Comparison of ENCODE assay signal across 15 cellular contexts in genomic region chr16:11020792-11021440, GRCh38.
DNase-seq lines count a peak whose midpoint lies in the region; ATAC-seq and TF ChIP-seq lines count a peak whose summit lies in the region.
"Had no signal": no experiment of that assay in that cellular context is flagged by ENCODE, and none has a peak within 500 bp of the region (broad histone marks: within the 10 kb centered on the region; RNA-seq: fewer than 3 reads in every experiment).

No MANE protein-coding gene starts in this region.

- DNase-seq in DMS 273 (lab: John Stamatoyannopoulos, UW; ENCODE audit: unreplicated experiment) (peak; percentile 17), DMS 273 treated with DMSO at 0.1 percent for 48 hours (lab: John Stamatoyannopoulos, UW) (no peak), GM03348 (ENCODE audit: low spot score) (peak; percentile 38), nephron progenitor cell (no peak), NCI-H446 treated with DMSO at 0.1 percent for 48 hours (lab: John Stamatoyannopoulos, UW) (no peak), GM19240 (ENCODE audit: insufficient read length, low spot score) (no peak)
- DNase-seq: activated effector memory CD4-positive, alpha-beta T cell treated with anti-CD3 and anti-CD28 coated beads, Interleukin-2, amount 50 U/mL, for 16 hours; effector CD4-positive, alpha-beta T cell; GF-D8; mucosa of descending colon; NCI-H1436 treated with DMSO at 0.1 percent for 48 hours; NCI-H69 had no signal

- H3K27ac Mint-ChIP-seq in brain, result peak overlapping the region in 4 of 5 experiments; percentile 73 to 92 (median 82)
- H3K27ac Mint-ChIP-seq in nephron progenitor cell, result peak overlapping the region; percentile 62

- peaks cover 0 to 15% (median 6%) of the 10 kb centered on the region in 5 experiments for H3K9me3 Mint-ChIP-seq in brain
- peaks cover 15% of the 10 kb centered on the region for H3K9me3 Mint-ChIP-seq in nephron progenitor cell

- no peaks in the 10 kb centered on the region for H3K27me3 Mint-ChIP-seq in brain
- no peaks in the 10 kb centered on the region for H3K27me3 Mint-ChIP-seq in nephron progenitor cell (ENCODE audit: low read depth, poor library complexity)

- H3K4me1 Mint-ChIP-seq in brain (peaks cover 7% of the 10 kb centered on the region), nephron progenitor cell (peaks cover 16% of the 10 kb centered on the region)

- TF ChIP-seq CTCF in brain (conservative IDR thresholded peaks at IDR 0.05), result no peak
- TF ChIP-seq CTCF in nephron progenitor cell (IDR thresholded peaks at IDR 0.05), result no peak

- H3K4me3 Mint-ChIP-seq in brain (no peak overlapping the region), nephron progenitor cell (no peak overlapping the region)
- H3K4me3 Mint-ChIP-seq: neural crest cell had no signal

- ATAC-seq in GM18520 (IDR thresholded peaks at IDR 0.05; ENCODE audit: unreplicated experiment), result no peak
- ATAC-seq: mucosa of descending colon had no signal

- H3K36me3 Mint-ChIP-seq in brain (peaks cover 71% of the 10 kb centered on the region), nephron progenitor cell (ENCODE audit: low read depth) (peaks cover 50% of the 10 kb centered on the region)

Comparison
In these comparisons a context has a peak if more than half of its experiments do, and no peak if none do; other contexts are left out.
1. DNase-seq: peak in DMS 273 (single experiment) and GM03348 (single experiment); none in DMS 273 treated with DMSO at 0.1 percent for 48 hours (single experiment), nephron progenitor cell (single experiment), NCI-H446 treated with DMSO at 0.1 percent for 48 hours (single experiment) and GM19240 (single experiment).